In genomic region chr22:35824256-35824655, GRCh38 we compare ENCODE assay signal across 1 cellular context.
TF ChIP-seq lines count a peak whose summit lies in the region.

No MANE protein-coding gene starts in this region.

TF ChIP-seq in liver, 16 proteins besides CTCF, POLR2A, EP300 and RAD21 (continued from another document):
- TF ChIP-seq, protein P1, sequence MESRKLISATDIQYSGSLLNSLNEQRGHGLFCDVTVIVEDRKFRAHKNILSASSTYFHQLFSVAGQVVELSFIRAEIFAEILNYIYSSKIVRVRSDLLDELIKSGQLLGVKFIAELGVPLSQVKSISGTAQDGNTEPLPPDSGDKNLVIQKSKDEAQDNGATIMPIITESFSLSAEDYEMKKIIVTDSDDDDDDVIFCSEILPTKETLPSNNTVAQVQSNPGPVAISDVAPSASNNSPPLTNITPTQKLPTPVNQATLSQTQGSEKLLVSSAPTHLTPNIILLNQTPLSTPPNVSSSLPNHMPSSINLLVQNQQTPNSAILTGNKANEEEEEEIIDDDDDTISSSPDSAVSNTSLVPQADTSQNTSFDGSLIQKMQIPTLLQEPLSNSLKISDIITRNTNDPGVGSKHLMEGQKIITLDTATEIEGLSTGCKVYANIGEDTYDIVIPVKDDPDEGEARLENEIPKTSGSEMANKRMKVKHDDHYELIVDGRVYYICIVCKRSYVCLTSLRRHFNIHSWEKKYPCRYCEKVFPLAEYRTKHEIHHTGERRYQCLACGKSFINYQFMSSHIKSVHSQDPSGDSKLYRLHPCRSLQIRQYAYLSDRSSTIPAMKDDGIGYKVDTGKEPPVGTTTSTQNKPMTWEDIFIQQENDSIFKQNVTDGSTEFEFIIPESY (IDR thresholded peaks at IDR 0.05), result peak; percentile 87
- peak; percentile 92 to 93 for TF ChIP-seq RXRA (IDR thresholded peaks at IDR 0.05)
- peak; percentile 82 for TF ChIP-seq ATF3 (IDR thresholded peaks at IDR 0.05)
- peak; percentile 70 for TF ChIP-seq REST (IDR thresholded peaks at IDR 0.05)
- TF ChIP-seq EGR1 (IDR thresholded peaks at IDR 0.05; ENCODE audit: low read depth in 2 of 2), result peak in 1 of 2 donors; percentile 36
- TF ChIP-seq MAX (IDR thresholded peaks at IDR 0.05), result peak; percentile 90
- TF ChIP-seq TAF1 (conservative IDR thresholded peaks at IDR 0.05), result no peak
- peak in 1 of 2 donors; percentile 27 for TF ChIP-seq GABPA (IDR thresholded peaks at IDR 0.05 in 1 of 2, conservative IDR thresholded peaks at IDR 0.05 in 1 of 2)
